2 cellular contexts compared by ENCODE assay signal in the genomic region with DNA sequence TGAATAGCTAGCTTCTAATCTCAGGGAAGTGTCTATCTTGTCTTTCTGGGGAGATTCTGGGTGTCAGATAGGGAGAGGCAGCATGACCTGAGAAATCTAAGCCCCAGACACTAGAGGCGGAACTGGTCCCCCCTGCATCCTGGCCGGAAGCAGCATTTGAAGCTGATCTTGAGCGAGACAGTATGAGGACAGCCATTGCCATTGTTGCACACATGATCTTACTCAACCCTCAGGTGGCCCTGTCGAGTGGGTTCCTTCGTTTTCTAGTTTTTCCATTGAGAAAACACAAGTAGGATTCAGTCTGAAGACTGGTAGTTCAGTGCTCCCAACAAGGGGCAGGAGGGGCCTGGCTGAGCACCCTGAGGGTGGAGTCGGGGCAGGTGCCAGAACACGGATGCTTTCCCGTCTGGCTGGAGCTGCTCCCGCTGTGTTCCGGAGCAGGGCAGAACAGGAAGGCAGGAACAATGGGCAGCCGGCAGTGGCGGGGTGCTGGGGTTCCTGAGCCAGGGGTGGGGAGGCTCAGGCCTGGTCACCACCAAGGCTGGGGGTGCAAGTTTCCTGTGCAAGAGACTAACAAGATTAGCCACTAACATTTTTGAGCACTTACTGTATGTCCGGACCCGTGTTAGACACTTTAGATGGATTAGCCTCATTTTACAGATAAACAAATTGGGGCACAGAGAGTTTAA.
TF ChIP-seq lines count a peak whose summit lies in the region.

No MANE protein-coding gene starts in this region.

TF ChIP-seq in GM12878, 131 proteins besides CTCF, POLR2A, EP300 and RAD21:
- TF ChIP-seq, protein P1, sequence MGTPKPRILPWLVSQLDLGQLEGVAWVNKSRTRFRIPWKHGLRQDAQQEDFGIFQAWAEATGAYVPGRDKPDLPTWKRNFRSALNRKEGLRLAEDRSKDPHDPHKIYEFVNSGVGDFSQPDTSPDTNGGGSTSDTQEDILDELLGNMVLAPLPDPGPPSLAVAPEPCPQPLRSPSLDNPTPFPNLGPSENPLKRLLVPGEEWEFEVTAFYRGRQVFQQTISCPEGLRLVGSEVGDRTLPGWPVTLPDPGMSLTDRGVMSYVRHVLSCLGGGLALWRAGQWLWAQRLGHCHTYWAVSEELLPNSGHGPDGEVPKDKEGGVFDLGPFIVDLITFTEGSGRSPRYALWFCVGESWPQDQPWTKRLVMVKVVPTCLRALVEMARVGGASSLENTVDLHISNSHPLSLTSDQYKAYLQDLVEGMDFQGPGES (IDR thresholded peaks at IDR 0.05): no peak
- TF ChIP-seq NFXL1 (IDR thresholded peaks at IDR 0.05; ENCODE audit: borderline replicate concordance) (no peak), DPF2 (IDR thresholded peaks at IDR 0.05) (no peak)
- TF ChIP-seq, protein P2, sequence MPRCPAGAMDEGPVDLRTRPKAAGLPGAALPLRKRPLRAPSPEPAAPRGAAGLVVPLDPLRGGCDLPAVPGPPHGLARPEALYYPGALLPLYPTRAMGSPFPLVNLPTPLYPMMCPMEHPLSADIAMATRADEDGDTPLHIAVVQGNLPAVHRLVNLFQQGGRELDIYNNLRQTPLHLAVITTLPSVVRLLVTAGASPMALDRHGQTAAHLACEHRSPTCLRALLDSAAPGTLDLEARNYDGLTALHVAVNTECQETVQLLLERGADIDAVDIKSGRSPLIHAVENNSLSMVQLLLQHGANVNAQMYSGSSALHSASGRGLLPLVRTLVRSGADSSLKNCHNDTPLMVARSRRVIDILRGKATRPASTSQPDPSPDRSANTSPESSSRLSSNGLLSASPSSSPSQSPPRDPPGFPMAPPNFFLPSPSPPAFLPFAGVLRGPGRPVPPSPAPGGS (IDR thresholded peaks at IDR 0.05; ENCODE audit: borderline replicate concordance, insufficient read depth, low read depth, low read length, poor library complexity, severe bottlenecking): peak; percentile 13

TF ChIP-seq in liver, 16 proteins besides CTCF, POLR2A, EP300 and RAD21:
- TF ChIP-seq YY1 (IDR thresholded peaks at IDR 0.05) (peak; percentile 9), NR2F2 (IDR thresholded peaks at IDR 0.05) (peak; percentile 42), FOXA2 (IDR thresholded peaks at IDR 0.05) (no peak)
